In genomic region chr12:69687390-69687789, GRCh38 we compare ENCODE assay signal across 23 cellular contexts.
DNase-seq lines count a peak whose midpoint lies in the region; TF ChIP-seq lines count a peak whose summit lies in the region.
"Had no signal": no experiment of that assay in that cellular context is flagged by ENCODE, and none has a peak within 500 bp of the region (broad histone marks: within the 10 kb centered on the region; RNA-seq: fewer than 3 reads in every experiment).

No MANE protein-coding gene starts in this region.

- peaks cover 41% of the 10 kb centered on the region for H3K4me1 Mint-ChIP-seq in nephron progenitor cell

- no peaks in the 10 kb centered on the region for H3K36me3 ChIP-seq in OCI-LY3 (replicated peaks; ENCODE audit: low read depth, low read length)
- H3K36me3 ChIP-seq: BLaER1, gastroesophageal sphincter, lower lobe of right lung had no signal

- peak overlapping the region; percentile 80 for H3K27ac ChIP-seq in OCI-LY3 (ENCODE audit: low read length)
- H3K27ac ChIP-seq: BLaER1, gastroesophageal sphincter, lower lobe of right lung had no signal

- H3K9me3 ChIP-seq in OCI-LY3 (ENCODE audit: insufficient read depth, low read length): no peaks in the 10 kb centered on the region
- H3K9me3 ChIP-seq: BLaER1, gastroesophageal sphincter, lower lobe of right lung had no signal

- peak overlapping the region; percentile 25; the same call in 1 of the 2 replicates for H3K9ac ChIP-seq in OCI-LY3 (ENCODE audit: low read length)
- H3K9ac ChIP-seq: BLaER1 had no signal

- H3K4me3 ChIP-seq in AG10803 (ENCODE audit: low read length) (no peak overlapping the region), OCI-LY3 (ENCODE audit: low read length) (no peak overlapping the region), fibroblast of mammary gland (ENCODE audit: control insufficient read depth, low read depth, low read length) (no peak overlapping the region)
- H3K4me3 ChIP-seq: BLaER1, gastroesophageal sphincter, lower lobe of right lung had no signal

- no peaks in the 10 kb centered on the region for H3K36me3 Mint-ChIP-seq in nephron progenitor cell (ENCODE audit: low read depth)
- H3K36me3 Mint-ChIP-seq: activated naive CD8-positive, alpha-beta T cell treated with anti-CD3 and anti-CD28 coated beads, Interleukin-2, amount 10 ng/mL, durations not matched to agents 7 days and 5 days; type B pancreatic cell had no signal

- peaks cover 52% of the 10 kb centered on the region for H3K4me1 ChIP-seq in OCI-LY3 (ENCODE audit: low read length)
- H3K4me1 ChIP-seq: BLaER1, gastroesophageal sphincter, lower lobe of right lung had no signal

- H3K4me3 Mint-ChIP-seq in nephron progenitor cell: no peak overlapping the region
- H3K4me3 Mint-ChIP-seq: activated CD8-positive, alpha-beta T cell treated with anti-CD3 and anti-CD28 coated beads, Interleukin-2, amount 10 ng/mL, durations not matched to agents 7 days and 5 days; activated naive CD8-positive, alpha-beta T cell treated with anti-CD3 and anti-CD28 coated beads, Interleukin-2, amount 10 ng/mL, durations not matched to agents 7 days and 5 days; type B pancreatic cell had no signal

- H3K79me2 ChIP-seq in OCI-LY3 (ENCODE audit: low read length): no peaks in the 10 kb centered on the region

- no peaks in the 10 kb centered on the region for H4K20me1 ChIP-seq in OCI-LY3 (ENCODE audit: insufficient read depth, low read length)
- H4K20me1 ChIP-seq: BLaER1 had no signal

- H3K27ac Mint-ChIP-seq in nephron progenitor cell: peak overlapping the region; percentile 84
- H3K27ac Mint-ChIP-seq: activated CD8-positive, alpha-beta T cell treated with anti-CD3 and anti-CD28 coated beads, Interleukin-2, amount 10 ng/mL, durations not matched to agents 7 days and 5 days; activated naive CD8-positive, alpha-beta T cell treated with anti-CD3 and anti-CD28 coated beads, Interleukin-2, amount 10 ng/mL, durations not matched to agents 7 days and 5 days had no signal

- peak; percentile 42 for DNase-seq in AG10803 (ENCODE audit: low read depth)
- DNase-seq in fibroblast of mammary gland (ENCODE audit: low read depth): peak; percentile 85
- DNase-seq in nephron progenitor cell: no peak
- DNase-seq in activated CD4-positive, alpha-beta T cell treated with anti-CD3 and anti-CD28 coated beads, Interleukin-2, amount 50 U/mL, for 1 hour: no peak
- DNase-seq in NCI-H1048 (lab: John Stamatoyannopoulos, UW): no peak
- DNase-seq in NCI-H187 treated with DMSO at 0.1 percent for 48 hours (lab: John Stamatoyannopoulos, UW): no peak
- DNase-seq in T-helper 9 cell: no peak
- DNase-seq: activated CD4-positive, CD25-positive, alpha-beta regulatory T cell treated with anti-CD3 and anti-CD28 coated beads, Interleukin-2, amount 50 U/mL, for 72 hours; activated CD8-positive, alpha-beta T cell treated with anti-CD3 and anti-CD28 coated beads, Interleukin-2, amount 10 ng/mL, durations not matched to agents 7 days and 5 days; activated effector memory CD4-positive, alpha-beta T cell treated with anti-CD3 and anti-CD28 coated beads, Interleukin-2, amount 50 U/mL, for 16 hours; activated naive CD8-positive, alpha-beta T cell treated with anti-CD3 and anti-CD28 coated beads, Interleukin-2, amount 10 ng/mL, durations not matched to agents 7 days and 5 days; activated T-cell treated with anti-CD3 and anti-CD28 coated beads for 4 hours; COR-L47; KG1; lower lobe of right lung; NCI-H2029; NCI-H2227 treated with DMSO at 0.1 percent for 48 hours; NCI-H774; SHP77 treated with DMSO at 0.1 percent for 48 hours had no signal

- H3K27me3 ChIP-seq in OCI-LY3 (ENCODE audit: low read depth, low read length): no peaks in the 10 kb centered on the region
- H3K27me3 ChIP-seq: BLaER1, gastroesophageal sphincter had no signal

- TF ChIP-seq CTCF in AG10803 (conservative IDR thresholded peaks at IDR 0.05; ENCODE audit: low read length): no peak
- no peak for TF ChIP-seq CTCF in OCI-LY3 (IDR thresholded peaks at IDR 0.05; ENCODE audit: low read depth, low read length)
- TF ChIP-seq CTCF in fibroblast of mammary gland (conservative IDR thresholded peaks at IDR 0.05; ENCODE audit: control insufficient read depth, insufficient read depth, low read depth, low read length): no peak
- TF ChIP-seq CTCF in nephron progenitor cell (IDR thresholded peaks at IDR 0.05): no peak

- H3K27me3 Mint-ChIP-seq in nephron progenitor cell (ENCODE audit: low read depth, poor library complexity): peaks cover 13% of the 10 kb centered on the region

- peak overlapping the region; percentile 56; the same call in 1 of the 2 replicates for H3K4me2 ChIP-seq in OCI-LY3 (ENCODE audit: low read length)
- H3K4me2 ChIP-seq: BLaER1 had no signal

- H3K9me3 Mint-ChIP-seq in nephron progenitor cell: peaks cover 5% of the 10 kb centered on the region
- H3K9me3 Mint-ChIP-seq: activated naive CD8-positive, alpha-beta T cell treated with anti-CD3 and anti-CD28 coated beads, Interleukin-2, amount 10 ng/mL, durations not matched to agents 7 days and 5 days; type B pancreatic cell had no signal

- no peak overlapping the region for H2AFZ ChIP-seq in OCI-LY3 (ENCODE audit: low read depth, low read length)

Comparison
In these comparisons a context has a peak if more than half of its experiments do, and no peak if none do; other contexts are left out.
1. DNase-seq: peak in AG10803 (single experiment) and fibroblast of mammary gland (single experiment); none in nephron progenitor cell (single experiment), activated CD4-positive, alpha-beta T cell treated with anti-CD3 and anti-CD28 coated beads, Interleukin-2, amount 50 U/mL, for 1 hour (single experiment), NCI-H1048 (single experiment), NCI-H187 treated with DMSO at 0.1 percent for 48 hours (single experiment) and T-helper 9 cell (single experiment).